Comparison of ENCODE assay signal across 17 cellular contexts in genomic region chr1:76279387-76279748, GRCh38.
DNase-seq lines count a peak whose midpoint lies in the region; ATAC-seq and TF ChIP-seq lines count a peak whose summit lies in the region.
"Had no signal": no experiment of that assay in that cellular context is flagged by ENCODE, and none has a peak within 500 bp of the region (broad histone marks: within the 10 kb centered on the region; RNA-seq: fewer than 3 reads in every experiment).

No MANE protein-coding gene starts in this region.

- no peak overlapping the region for H2AK5ac ChIP-seq in trophoblast cell (ENCODE audit: low read length)

- peaks cover 2% of the 10 kb centered on the region for H3K27me3 Mint-ChIP-seq in endodermal cell (ENCODE audit: insufficient read depth)
- H3K27me3 Mint-ChIP-seq: activated naive CD8-positive, alpha-beta T cell treated with anti-CD3 and anti-CD28 coated beads for 36 hours; CD8-positive, alpha-beta memory T cell had no signal

- H3K27ac ChIP-seq in endodermal cell (ENCODE audit: low read depth, low read length) (peak overlapping the region; percentile 15), trophoblast cell (ENCODE audit: low read depth, low read length) (no peak overlapping the region), psoas muscle (no peak overlapping the region)
- H3K27ac ChIP-seq: stomach had no signal

- no peak overlapping the region for H3K18ac ChIP-seq in trophoblast cell (ENCODE audit: low read length)

- H3K4me3 Mint-ChIP-seq in endodermal cell: no peak overlapping the region
- H3K4me3 Mint-ChIP-seq: activated naive CD8-positive, alpha-beta T cell treated with anti-CD3 and anti-CD28 coated beads for 36 hours; activated T-cell treated with anti-CD3 and anti-CD28 coated beads, Interleukin-2, amount 50 U/mL, for 4 hours; CD8-positive, alpha-beta memory T cell; T-helper 1 cell treated with Interleukin-12 subunit alpha and Interleukin-12 subunit beta and Interleukin-4 antibody, amounts not matched to agents 30 μg/mL and 1 μg/mL, for 36 hours had no signal

- H2AFZ ChIP-seq in trophoblast cell (ENCODE audit: insufficient read depth, low read length, poor library complexity): no peak overlapping the region

- intact Hi-C loops in psoas muscle (cut with DNase I): no loop called here

- no peaks in the 10 kb centered on the region for H3K4me1 Mint-ChIP-seq in endodermal cell
- H3K4me1 Mint-ChIP-seq: activated naive CD8-positive, alpha-beta T cell treated with anti-CD3 and anti-CD28 coated beads for 36 hours; CD8-positive, alpha-beta memory T cell had no signal

- H3K9me3 Mint-ChIP-seq in endodermal cell: no peaks in the 10 kb centered on the region
- H3K9me3 Mint-ChIP-seq: activated naive CD8-positive, alpha-beta T cell treated with anti-CD3 and anti-CD28 coated beads for 36 hours; activated T-cell treated with anti-CD3 and anti-CD28 coated beads, Interleukin-2, amount 50 U/mL, for 4 hours; T-helper 1 cell treated with Interleukin-12 subunit alpha and Interleukin-12 subunit beta and Interleukin-4 antibody, amounts not matched to agents 30 μg/mL and 1 μg/mL, for 36 hours had no signal

- H3K79me2 ChIP-seq in trophoblast cell (ENCODE audit: control insufficient read depth, insufficient read depth, low read length, poor library complexity): no peaks in the 10 kb centered on the region

- no peak overlapping the region for H3K14ac ChIP-seq in trophoblast cell (ENCODE audit: low read length)

- CTCF ChIA-PET in AG04449 (lab: Yijun Ruan, JAX): no interaction called here

- TF ChIP-seq CTCF in AG04449 (IDR thresholded peaks at IDR 0.05; ENCODE audit: insufficient read depth, low read length, missing control alignments): no peak
- no peak for TF ChIP-seq CTCF in endodermal cell (conservative IDR thresholded peaks at IDR 0.05)
- TF ChIP-seq CTCF in psoas muscle (IDR thresholded peaks at IDR 0.05): no peak

- no peak overlapping the region for H4K91ac ChIP-seq in trophoblast cell (ENCODE audit: low read depth, low read length)

- no peak overlapping the region for H4K8ac ChIP-seq in trophoblast cell (ENCODE audit: low read depth, low read length)

- POLR2A ChIA-PET in AG04449 (lab: Yijun Ruan, JAX): no interaction called here

- no peaks in the 10 kb centered on the region for H3K27me3 ChIP-seq in endodermal cell (ENCODE audit: control insufficient read depth, insufficient read depth, low read length, poor library complexity, severe bottlenecking)
- no peaks in the 10 kb centered on the region for H3K27me3 ChIP-seq in trophoblast cell (ENCODE audit: insufficient read depth, low read length)
- H3K27me3 ChIP-seq in psoas muscle (ENCODE audit: insufficient read depth in 3 of 3, low read length in 2 of 3): no peaks in the 10 kb centered on the region
- H3K27me3 ChIP-seq: stomach had no signal

- H3K36me3 Mint-ChIP-seq in endodermal cell (ENCODE audit: low read depth): no peaks in the 10 kb centered on the region
- H3K36me3 Mint-ChIP-seq: activated naive CD8-positive, alpha-beta T cell treated with anti-CD3 and anti-CD28 coated beads for 36 hours; CD8-positive, alpha-beta memory T cell had no signal

- no peak overlapping the region for H2BK12ac ChIP-seq in trophoblast cell (ENCODE audit: low read length)

- no peak overlapping the region for H2BK120ac ChIP-seq in trophoblast cell (ENCODE audit: insufficient read depth, low read length, poor library complexity)

- DNase-seq in AG04449 (ENCODE audit: low read depth, low spot score): no peak
- peak; percentile 55 for DNase-seq in NCI-H2227 treated with DMSO at 0.1 percent for 48 hours (lab: John Stamatoyannopoulos, UW)
- no peak for DNase-seq in endodermal cell
- peak; percentile 19 to 21 for DNase-seq in trophoblast cell
- no peak for DNase-seq in psoas muscle
- DNase-seq in NK-92 (lab: John Stamatoyannopoulos, UW; ENCODE audit: unreplicated experiment): no peak
- DNase-seq: activated CD4-positive, alpha-beta T cell treated with anti-CD3 and anti-CD28 coated beads for 48 hours; activated naive CD8-positive, alpha-beta T cell treated with anti-CD3 and anti-CD28 coated beads for 36 hours; activated T-cell treated with anti-CD3 and anti-CD28 coated beads, Interleukin-2, amount 50 U/mL, for 4 hours; CD8-positive, alpha-beta memory T cell; foreskin melanocyte; NCI-H1105; RPMI8226; stomach had no signal

- no peak overlapping the region for H2BK5ac ChIP-seq in trophoblast cell (ENCODE audit: low read depth, low read length, poor library complexity)

- H3K4ac ChIP-seq in trophoblast cell (ENCODE audit: low read depth, low read length): no peak overlapping the region

- no peaks in the 10 kb centered on the region for H3K4me1 ChIP-seq in endodermal cell (ENCODE audit: control insufficient read depth, insufficient read depth, low read length)
- peaks cover 4 to 7% of the 10 kb centered on the region in 2 experiments for H3K4me1 ChIP-seq in trophoblast cell (ENCODE audit: control insufficient read depth in 1 of 2, insufficient read depth in 2 of 2, low read length in 2 of 2)
- H3K4me1 ChIP-seq in psoas muscle: no peaks in the 10 kb centered on the region
- H3K4me1 ChIP-seq: stomach had no signal

- 88% methylated on average over 11 of the region's 11 CpGs; no CpG with 5 or more reads in 1 of the 2 experiments for WGBS in endodermal cell (ENCODE audit: insufficient coverage in 1 of 2, insufficient read length in 1 of 2), 2 experiments
- WGBS in trophoblast cell (ENCODE audit: extremely low coverage, insufficient coverage, insufficient read length): no CpG with 5 or more reads among the region's 11 CpGs
- WGBS in psoas muscle, 3 donors: 64 to 66% (median 64%) methylated on average over 11 of the region's 11 CpGs

- no peak overlapping the region for H3K9ac ChIP-seq in endodermal cell (ENCODE audit: extremely low read depth, low read length, poor library complexity, severe bottlenecking)
- no peak overlapping the region for H3K9ac ChIP-seq in trophoblast cell (ENCODE audit: low read length)

- no peaks in the 10 kb centered on the region for H3K36me3 ChIP-seq in endodermal cell (ENCODE audit: control insufficient read depth, insufficient read depth, low read length)
- H3K36me3 ChIP-seq in trophoblast cell (ENCODE audit: control insufficient read depth in 1 of 2, insufficient read depth in 2 of 2, low read length in 2 of 2): no peaks in the 10 kb centered on the region
- H3K36me3 ChIP-seq in psoas muscle (ENCODE audit: insufficient read depth in 1 of 2, low read depth in 1 of 2): no peaks in the 10 kb centered on the region
- H3K36me3 ChIP-seq: stomach had no signal

- no peak overlapping the region for H3K4me2 ChIP-seq in trophoblast cell (ENCODE audit: low read length)

- H3K79me1 ChIP-seq in trophoblast cell (ENCODE audit: low read length): no peaks in the 10 kb centered on the region

- H3K4me3 ChIP-seq in AG04449 (ENCODE audit: low read depth, low read length) (peak overlapping the region; percentile 13), endodermal cell (ENCODE audit: low read length) (no peak overlapping the region), trophoblast cell (ENCODE audit: low read depth, low read length) (no peak overlapping the region), psoas muscle (no peak overlapping the region)

- H3K9me3 ChIP-seq in endodermal cell (ENCODE audit: control insufficient read depth, low read length) (no peaks in the 10 kb centered on the region), trophoblast cell (ENCODE audit: insufficient read depth, low read depth, low read length) (no peaks in the 10 kb centered on the region), psoas muscle (no peaks in the 10 kb centered on the region)
- H3K9me3 ChIP-seq: stomach had no signal

- no peak overlapping the region for H3K27ac Mint-ChIP-seq in endodermal cell
- H3K27ac Mint-ChIP-seq: activated naive CD8-positive, alpha-beta T cell treated with anti-CD3 and anti-CD28 coated beads for 36 hours; CD8-positive, alpha-beta memory T cell; T-helper 1 cell treated with Interleukin-12 subunit alpha and Interleukin-12 subunit beta and Interleukin-4 antibody, amounts not matched to agents 30 μg/mL and 1 μg/mL, for 36 hours had no signal

- no peak overlapping the region for H3K23ac ChIP-seq in trophoblast cell (ENCODE audit: low read length)

- no peak overlapping the region for H4K12ac ChIP-seq in trophoblast cell (ENCODE audit: low read depth, low read length)

- ATAC-seq in psoas muscle: no peak
- no peak for ATAC-seq in HG03520 (IDR thresholded peaks at IDR 0.05; ENCODE audit: unreplicated experiment)
- no peak for ATAC-seq in HG02571 (IDR thresholded peaks at IDR 0.05; ENCODE audit: unreplicated experiment)

Comparison
In these comparisons a context has a peak if more than half of its experiments do, and no peak if none do; other contexts are left out.
1. DNase-seq: peak in NCI-H2227 treated with DMSO at 0.1 percent for 48 hours (single experiment) and trophoblast cell (2 of 2); none in AG04449 (single experiment), endodermal cell (single experiment), psoas muscle (0 of 2) and NK-92 (single experiment).